21 cellular contexts compared by ENCODE assay signal in the genomic region with DNA sequence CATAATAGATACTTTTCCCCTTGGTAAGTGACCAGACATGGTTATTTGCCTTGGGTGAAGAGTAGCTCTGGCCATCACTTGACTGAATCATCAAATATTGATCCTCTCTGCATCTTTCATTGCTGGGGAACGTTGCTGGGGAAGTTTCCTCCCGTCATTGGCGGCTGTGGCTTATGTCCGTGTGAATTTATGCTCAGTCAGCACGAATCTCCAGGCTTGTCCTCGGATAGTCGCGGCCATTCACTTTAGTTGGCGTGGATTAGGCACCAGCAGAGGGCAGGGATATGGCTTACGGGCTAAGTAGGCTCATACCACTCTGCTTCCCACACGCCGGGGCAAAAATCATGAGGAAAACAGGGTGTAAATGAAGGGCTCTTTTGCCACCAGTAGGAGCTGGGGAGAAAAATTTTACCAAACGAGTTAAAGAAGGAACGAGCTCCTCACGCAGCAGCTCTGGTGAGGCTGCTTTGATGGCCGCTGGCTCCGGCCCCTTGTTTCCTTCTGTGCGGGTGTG.
"Had no signal": no experiment of that assay in that cellular context is flagged by ENCODE, and none has a peak within 500 bp of the region (broad histone marks: within the 10 kb centered on the region; RNA-seq: fewer than 3 reads in every experiment).

No MANE protein-coding gene starts in this region.

- H3K27me3 ChIP-seq: dorsolateral prefrontal cortex, sigmoid colon, testis, upper lobe of right lung had no signal

- H3K9me3 ChIP-seq: gastrocnemius medialis, heart right ventricle, sigmoid colon, testis, tibial nerve, upper lobe of right lung had no signal

- H3K27ac ChIP-seq: dorsolateral prefrontal cortex, gastrocnemius medialis, heart right ventricle, sigmoid colon, skin epidermis, testis, tibial nerve, upper lobe of right lung had no signal

- H3K9me3 Mint-ChIP-seq: nephron; stimulated activated naive B cell treated with anti-CD40 and anti-IgM and Interleukin-4, amounts not matched to agents 10 μg/mL and 1 μg/mL and 100 μg/mL, for 72 hours; stimulated activated naive CD8-positive, alpha-beta T cell treated with anti-CD3 and anti-CD28 coated beads, Interleukin-15, amount 100 ng/mL, for 72 hours had no signal

- ATAC-seq: gastrocnemius medialis; heart right ventricle; stimulated activated naive B cell treated with anti-CD40 and anti-IgM and Interleukin-4, amounts not matched to agents 10 μg/mL and 1 μg/mL and 100 μg/mL, for 72 hours; stimulated activated naive CD8-positive, alpha-beta T cell treated with anti-CD3 and anti-CD28 coated beads, Interleukin-15, amount 100 ng/mL, for 72 hours; upper lobe of right lung had no signal

- FAIRE-seq: islet of Langerhans had no signal

- H3K36me3 Mint-ChIP-seq: naive B cell; stimulated activated naive B cell treated with anti-CD40 and anti-IgM and Interleukin-4, amounts not matched to agents 10 μg/mL and 1 μg/mL and 100 μg/mL, for 72 hours had no signal

- H3K4me1 Mint-ChIP-seq: naive B cell; stimulated activated naive B cell treated with anti-CD40 and anti-IgM and Interleukin-4, amounts not matched to agents 10 μg/mL and 1 μg/mL and 100 μg/mL, for 72 hours; stimulated activated naive CD8-positive, alpha-beta T cell treated with anti-CD3 and anti-CD28 coated beads, Interleukin-15, amount 100 ng/mL, for 72 hours had no signal

- H3K36me3 ChIP-seq: gastrocnemius medialis, heart right ventricle, sigmoid colon, tibial nerve, upper lobe of right lung had no signal

- H3K4me3 Mint-ChIP-seq: naive B cell; nephron; stimulated activated naive B cell treated with anti-CD40 and anti-IgM and Interleukin-4, amounts not matched to agents 10 μg/mL and 1 μg/mL and 100 μg/mL, for 72 hours; stimulated activated naive CD8-positive, alpha-beta T cell treated with anti-CD3 and anti-CD28 coated beads, Interleukin-15, amount 100 ng/mL, for 72 hours had no signal

- H3K4me1 ChIP-seq: gastrocnemius medialis, heart right ventricle, testis, tibial nerve, upper lobe of right lung had no signal

- DNase-seq: cortex of kidney; dorsolateral prefrontal cortex; effector CD8-positive, alpha-beta T cell; gastrocnemius medialis; heart right ventricle; hypothalamus; kidney glomerular epithelial cell; mesendoderm; naive B cell; posterior cingulate gyrus; sigmoid colon; stimulated activated CD4-positive, alpha-beta T cell treated with anti-CD3 and anti-CD28 coated beads, Interleukin-2, amount 100 ng/mL, for 24 hours; stimulated activated CD4-positive, alpha-beta T cell treated with anti-CD3 and anti-CD28 coated beads, Interleukin-4, amount 100 ng/mL, for 4 hours; stimulated activated naive B cell treated with anti-CD40 and anti-IgM and Interleukin-4, amounts not matched to agents 10 μg/mL and 1 μg/mL and 100 μg/mL, for 72 hours; stimulated activated naive CD8-positive, alpha-beta T cell treated with anti-CD3 and anti-CD28 coated beads, Interleukin-15, amount 100 ng/mL, for 72 hours; testis; upper lobe of right lung had no signal

- H3K4me3 ChIP-seq: dorsolateral prefrontal cortex, gastrocnemius medialis, heart right ventricle, sigmoid colon, skin epidermis, testis, tibial nerve, upper lobe of right lung had no signal

- H3K27ac Mint-ChIP-seq: naive B cell; nephron; stimulated activated naive B cell treated with anti-CD40 and anti-IgM and Interleukin-4, amounts not matched to agents 10 μg/mL and 1 μg/mL and 100 μg/mL, for 72 hours; stimulated activated naive CD8-positive, alpha-beta T cell treated with anti-CD3 and anti-CD28 coated beads, Interleukin-15, amount 100 ng/mL, for 72 hours had no signal
